In genomic region chr1:116679091-116679827, GRCh38 we compare ENCODE assay signal across 18 cellular contexts. TPM values are rescaled to one million over a fixed set of nuclear protein-coding genes. Genes with fewer than 3 reads are reported as not detected.
A peak's percentile ranks its signal among the peaks of the same experiment; 100 is the strongest.
DNase-seq lines count a peak whose midpoint lies in the region; ATAC-seq and TF ChIP-seq lines count a peak whose summit lies in the region.
"Had no signal": no experiment of that assay in that cellular context is flagged by ENCODE, and none has a peak within 500 bp of the region (broad histone marks: within the 10 kb centered on the region; RNA-seq: fewer than 3 reads in every experiment).

No MANE protein-coding gene starts in this region.

- no peak for ATAC-seq in GM21447 (IDR thresholded peaks at IDR 0.05; ENCODE audit: unreplicated experiment)
- no peak for ATAC-seq in CD4-positive, alpha-beta T cell (ENCODE audit: poor library complexity)
- ATAC-seq: activated T-cell treated with anti-CD3 and anti-CD28 coated beads, Interleukin-2, amount 50 U/mL, for 4 hours; left cardiac atrium; pancreas had no signal

- H3K27ac ChIP-seq in CD4-positive, alpha-beta T cell (ENCODE audit: low read depth, low read length), result no peak overlapping the region
- H3K27ac ChIP-seq: cardiac muscle cell, pancreas, tibial artery had no signal

- no peaks in the 10 kb centered on the region for H3K36me3 Mint-ChIP-seq in brain
- H3K36me3 Mint-ChIP-seq in nephron (ENCODE audit: low read depth), result no peaks in the 10 kb centered on the region
- H3K36me3 Mint-ChIP-seq in CD4-positive, alpha-beta T cell (ENCODE audit: low read depth), result no peaks in the 10 kb centered on the region
- H3K36me3 Mint-ChIP-seq: activated naive CD8-positive, alpha-beta T cell treated with anti-CD3 and anti-CD28 coated beads for 36 hours had no signal

- H3K4me1 Mint-ChIP-seq in brain (peaks cover 26% of the 10 kb centered on the region), nephron (peaks cover 22% of the 10 kb centered on the region)
- no peaks in the 10 kb centered on the region for H3K4me1 Mint-ChIP-seq in CD4-positive, alpha-beta T cell (ENCODE audit: low read depth)
- H3K4me1 Mint-ChIP-seq: activated naive CD8-positive, alpha-beta T cell treated with anti-CD3 and anti-CD28 coated beads for 36 hours had no signal

- DNase-seq in GM12865 (ENCODE audit: low read depth) (peak; percentile 16), NCI-H69 (lab: John Stamatoyannopoulos, UW) (peak; percentile 6), activated gamma-delta T cell treated with Interleukin-2 at 50 U/mL for 16 hours (no peak), HuH-7.5 (ENCODE audit: low spot score) (no peak)
- DNase-seq in CD4-positive, alpha-beta T cell, result no peak
- DNase-seq: activated CD4-positive, alpha-beta T cell treated with anti-CD3 and anti-CD28 coated beads, Interleukin-2, amount 50 U/mL, for 4 hours; activated naive CD8-positive, alpha-beta T cell treated with anti-CD3 and anti-CD28 coated beads for 36 hours; activated T-cell treated with anti-CD3 and anti-CD28 coated beads, Interleukin-2, amount 50 U/mL, for 4 hours; DMS79 treated with DMSO at 0.1 percent for 48 hours; effector CD4-positive, alpha-beta T cell; left cardiac atrium; NCI-H1092; pancreas; tibial artery had no signal

- intact Hi-C loops in CD4-positive, alpha-beta T cell (cut with DNase I, micrococcal nuclease), result no loop called here

- H3K27ac Mint-ChIP-seq in brain (peak overlapping the region; percentile 11 to 91 (median 62)), nephron (peak overlapping the region; percentile 10 to 64 (median 25))
- H3K27ac Mint-ChIP-seq in CD4-positive, alpha-beta T cell, result no peak overlapping the region
- H3K27ac Mint-ChIP-seq: activated naive CD8-positive, alpha-beta T cell treated with anti-CD3 and anti-CD28 coated beads for 36 hours had no signal

- H3K4me3 Mint-ChIP-seq in brain (peak overlapping the region in 1 of 5 experiments; percentile 34), nephron (no peak overlapping the region)
- no peak overlapping the region for H3K4me3 Mint-ChIP-seq in CD4-positive, alpha-beta T cell
- H3K4me3 Mint-ChIP-seq: activated naive CD8-positive, alpha-beta T cell treated with anti-CD3 and anti-CD28 coated beads for 36 hours; activated T-cell treated with anti-CD3 and anti-CD28 coated beads, Interleukin-2, amount 50 U/mL, for 4 hours had no signal

- H3K27me3 ChIP-seq in CD4-positive, alpha-beta T cell (ENCODE audit: control insufficient read depth, insufficient read depth, low read length), result peaks cover 7% of the 10 kb centered on the region
- H3K27me3 ChIP-seq: cardiac muscle cell, pancreas, tibial artery had no signal

- TF ChIP-seq CTCF in GM12865 (IDR thresholded peaks at IDR 0.05; ENCODE audit: insufficient read depth, low read depth, low read length, missing control alignments), result no peak
- no peak for TF ChIP-seq CTCF in brain (conservative IDR thresholded peaks at IDR 0.05)
- no peak for TF ChIP-seq CTCF in nephron (IDR thresholded peaks at IDR 0.05; ENCODE audit: unreplicated experiment in 3 of 3)
- TF ChIP-seq CTCF in CD4-positive, alpha-beta T cell (IDR thresholded peaks at IDR 0.05), result no peak

- no peaks in the 10 kb centered on the region for H3K9me3 ChIP-seq in CD4-positive, alpha-beta T cell (ENCODE audit: control insufficient read depth, low read length)
- H3K9me3 ChIP-seq: pancreas, tibial artery had no signal

- H3K4me3 ChIP-seq in GM12865 (ENCODE audit: low read depth, low read length), result no peak overlapping the region
- H3K4me3 ChIP-seq: cardiac muscle cell, pancreas, tibial artery had no signal

- CTCF ChIA-PET in CD4-positive, alpha-beta T cell (lab: Charles Lee), result no interaction called here

- POLR2A ChIA-PET in CD4-positive, alpha-beta T cell (lab: Charles Lee), result no interaction called here

- H3K9me3 Mint-ChIP-seq in brain, result peaks cover 0 to 4% (median 0%) of the 10 kb centered on the region in 5 experiments
- H3K9me3 Mint-ChIP-seq in nephron, result no peaks in the 10 kb centered on the region
- no peaks in the 10 kb centered on the region for H3K9me3 Mint-ChIP-seq in CD4-positive, alpha-beta T cell
- H3K9me3 Mint-ChIP-seq: activated naive CD8-positive, alpha-beta T cell treated with anti-CD3 and anti-CD28 coated beads for 36 hours; activated T-cell treated with anti-CD3 and anti-CD28 coated beads, Interleukin-2, amount 50 U/mL, for 4 hours had no signal

- H3K27me3 Mint-ChIP-seq in brain, result no peaks in the 10 kb centered on the region
- peaks cover 7% of the 10 kb centered on the region for H3K27me3 Mint-ChIP-seq in nephron (ENCODE audit: low read depth)
- peaks cover 25% of the 10 kb centered on the region for H3K27me3 Mint-ChIP-seq in CD4-positive, alpha-beta T cell

RNA-seq across cellular contexts. Expression of gene IGSF3, which starts 11.7 kb away (rescaled TPM):
- 25.4 TPM for polyA plus RNA-seq in brain (ENCODE audit: insufficient read depth, low read depth, low replicate concordance)
- total RNA-seq in CD4-positive, alpha-beta T cell, result under 1 TPM; 0.08 to 0.22 TPM

Comparison
In these comparisons a context has a peak if more than half of its experiments do, and no peak if none do; other contexts are left out.
1. DNase-seq: peak in GM12865 (single experiment) and NCI-H69 (single experiment); none in activated gamma-delta T cell treated with Interleukin-2 at 50 U/mL for 16 hours (single experiment), HuH-7.5 (single experiment) and CD4-positive, alpha-beta T cell (0 of 10).